ENCODE assay signal across 8 cellular contexts in genomic region chr17:82019905-82020873, GRCh38. TPM values are rescaled to one million over a fixed set of nuclear protein-coding genes. Genes with fewer than 3 reads are reported as not detected.
DNase-seq lines count a peak whose midpoint lies in the region; ATAC-seq and TF ChIP-seq lines count a peak whose summit lies in the region.

No MANE protein-coding gene starts in this region.

- intact Hi-C loops in CD4-positive, alpha-beta memory T cell (cut with micrococcal nuclease), result loop anchor here (5.0 kb wide), 3 partner anchors 77 to 182 kb away; partner anchors contain the start of genes FASN and P4HB

- peaks cover 28% of the 10 kb centered on the region for H3K4me1 ChIP-seq in CD4-positive, alpha-beta memory T cell (ENCODE audit: insufficient read depth, low read length)

- H3K27ac Mint-ChIP-seq in CD4-positive, alpha-beta memory T cell, result peak overlapping the region in 1 of 7 donors; percentile 7
- no peak overlapping the region for H3K27ac Mint-ChIP-seq in activated naive CD8-positive, alpha-beta T cell treated with anti-CD3 and anti-CD28 coated beads for 36 hours

- DNase-seq in CD4-positive, alpha-beta memory T cell, result peak; percentile 43 to 56 (median 55)
- DNase-seq in SW480 (ENCODE audit: low spot score) (peak; percentile 82), iPS-NIHi11 (ENCODE audit: low spot score) (peak; percentile 88)
- peak; percentile 78 for DNase-seq in activated naive CD8-positive, alpha-beta T cell treated with anti-CD3 and anti-CD28 coated beads for 36 hours
- DNase-seq in stimulated activated CD4-positive, alpha-beta T cell treated with anti-CD3 and anti-CD28 coated beads, TNF-alpha, amount 100 ng/mL, for 48 hours (ENCODE audit: low read depth in 3 of 3), result peak; percentile 52 to 65 (median 54)

- no peaks in the 10 kb centered on the region for H3K9me3 Mint-ChIP-seq in CD4-positive, alpha-beta memory T cell
- no peaks in the 10 kb centered on the region for H3K9me3 Mint-ChIP-seq in activated naive CD8-positive, alpha-beta T cell treated with anti-CD3 and anti-CD28 coated beads for 36 hours

- no peaks in the 10 kb centered on the region for H3K36me3 ChIP-seq in CD4-positive, alpha-beta memory T cell (ENCODE audit: insufficient read depth, low read length)

- H3K27me3 ChIP-seq in CD4-positive, alpha-beta memory T cell (ENCODE audit: insufficient read depth, low read length), result no peaks in the 10 kb centered on the region

- H3K27me3 Mint-ChIP-seq in CD4-positive, alpha-beta memory T cell, result no peaks in the 10 kb centered on the region
- no peaks in the 10 kb centered on the region for H3K27me3 Mint-ChIP-seq in activated naive CD8-positive, alpha-beta T cell treated with anti-CD3 and anti-CD28 coated beads for 36 hours

- no peak for ATAC-seq in HG02588 (IDR thresholded peaks at IDR 0.05; ENCODE audit: unreplicated experiment)
- no peak for ATAC-seq in HG02840 (IDR thresholded peaks at IDR 0.05; ENCODE audit: low FRiP score, unreplicated experiment)

- CTCF ChIA-PET in CD4-positive, alpha-beta memory T cell (lab: Charles Lee; ENCODE audit: partially characterized antibody), result interaction anchor here (0.9 to 7.5 kb wide), 13 partner anchors 10 to 107 kb away, joined by 3 to 81 read pairs (median 5); partner anchors contain the start of genes ASPSCR1, DCXR and NOTUM

- H3K9me3 ChIP-seq in CD4-positive, alpha-beta memory T cell (ENCODE audit: control insufficient read depth in 1 of 2, low read length in 2 of 2), result no peaks in the 10 kb centered on the region

- no peak for TF ChIP-seq EP300 in Ishikawa (IDR thresholded peaks at IDR 0.05; ENCODE audit: borderline replicate concordance)

- no peak overlapping the region for H3K4me3 ChIP-seq in CD4-positive, alpha-beta memory T cell (ENCODE audit: low read length in 2 of 2)

- POLR2A ChIA-PET in CD4-positive, alpha-beta memory T cell (lab: Charles Lee; ENCODE audit: partially characterized antibody), result interaction anchor here (0.6 to 5.1 kb wide), 9 partner anchors 10 to 149 kb away, joined by 3 to 57 read pairs (median 7); partner anchors contain the start of genes ARHGDIA, DCXR, NOTUM and RAC3

- TF ChIP-seq RAD21 in Ishikawa (IDR thresholded peaks at IDR 0.05; ENCODE audit: low read depth), result peak; percentile 59

- peaks cover 3% of the 10 kb centered on the region in 2 donors for H3K36me3 Mint-ChIP-seq in CD4-positive, alpha-beta memory T cell
- H3K36me3 Mint-ChIP-seq in activated naive CD8-positive, alpha-beta T cell treated with anti-CD3 and anti-CD28 coated beads for 36 hours, result no peaks in the 10 kb centered on the region

- H3K27ac ChIP-seq in CD4-positive, alpha-beta memory T cell (ENCODE audit: low read depth, low read length), result no peak overlapping the region

- H3K4me1 Mint-ChIP-seq in CD4-positive, alpha-beta memory T cell, result peaks cover 3 to 27% (median 17%) of the 10 kb centered on the region in 4 donors
- peaks cover 11% of the 10 kb centered on the region for H3K4me1 Mint-ChIP-seq in activated naive CD8-positive, alpha-beta T cell treated with anti-CD3 and anti-CD28 coated beads for 36 hours

- peak overlapping the region in 1 of 8 donors; percentile 30 for H3K4me3 Mint-ChIP-seq in CD4-positive, alpha-beta memory T cell
- H3K4me3 Mint-ChIP-seq in activated naive CD8-positive, alpha-beta T cell treated with anti-CD3 and anti-CD28 coated beads for 36 hours, result peak overlapping the region; percentile 22

TF ChIP-seq in Ishikawa, 13 proteins besides CTCF, POLR2A, EP300 and RAD21:
- TF ChIP-seq EGR1 (IDR thresholded peaks at IDR 0.05) (0 out of 2 replicates have a peak, but pooled peaks have one; percentile 15), NFIC (IDR thresholded peaks at IDR 0.05) (no peak)
- TF ChIP-seq, protein P1, sequence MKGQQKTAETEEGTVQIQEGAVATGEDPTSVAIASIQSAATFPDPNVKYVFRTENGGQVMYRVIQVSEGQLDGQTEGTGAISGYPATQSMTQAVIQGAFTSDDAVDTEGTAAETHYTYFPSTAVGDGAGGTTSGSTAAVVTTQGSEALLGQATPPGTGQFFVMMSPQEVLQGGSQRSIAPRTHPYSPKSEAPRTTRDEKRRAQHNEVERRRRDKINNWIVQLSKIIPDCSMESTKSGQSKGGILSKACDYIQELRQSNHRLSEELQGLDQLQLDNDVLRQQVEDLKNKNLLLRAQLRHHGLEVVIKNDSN (IDR thresholded peaks at IDR 0.05), result no peak

RNA-seq across cellular contexts. Expression of gene CENPX, which starts 2.5 kb away (rescaled TPM):
- total RNA-seq in CD4-positive, alpha-beta memory T cell, result 10 to 100 TPM; 33.4 to 35.4 TPM
- polyA plus RNA-seq in CD4-positive, alpha-beta memory T cell, result 10 to 100 TPM; 37.9 to 70.8 TPM
- total RNA-seq in activated naive CD8-positive, alpha-beta T cell treated with anti-CD3 and anti-CD28 coated beads for 36 hours, result 100 to 1,000 TPM; 119 to 131 TPM

RNA-seq across cellular contexts. Expression of gene LRRC45, which starts 2.9 kb away (rescaled TPM):
- 10 to 100 TPM; 18.0 to 18.7 TPM for total RNA-seq in CD4-positive, alpha-beta memory T cell
- 1 to 10 TPM; 5.7 to 8.2 TPM for polyA plus RNA-seq in CD4-positive, alpha-beta memory T cell
- 10 to 100 TPM; 16.5 to 17.3 TPM for total RNA-seq in activated naive CD8-positive, alpha-beta T cell treated with anti-CD3 and anti-CD28 coated beads for 36 hours

RNA-seq across cellular contexts. Expression of gene RAC3, which starts 11.3 kb away (rescaled TPM):
- 1 to 10 TPM in 1 of 2 experiments, under 1 TPM in 1; 0.86 to 2.3 TPM for total RNA-seq in CD4-positive, alpha-beta memory T cell
- polyA plus RNA-seq in CD4-positive, alpha-beta memory T cell, result under 1 TPM in 1 of 2 donors, not detected in 1; 0.44 TPM
- total RNA-seq in activated naive CD8-positive, alpha-beta T cell treated with anti-CD3 and anti-CD28 coated beads for 36 hours, result 1 to 10 TPM; 4.7 to 5.1 TPM

RNA-seq across cellular contexts. Expression of gene DCXR, which starts 17.3 kb away (rescaled TPM):
- total RNA-seq in CD4-positive, alpha-beta memory T cell, result 10 to 100 TPM; 65.9 to 68.2 TPM
- polyA plus RNA-seq in CD4-positive, alpha-beta memory T cell, result 100 to 1,000 TPM; 118 to 164 TPM
- total RNA-seq in activated naive CD8-positive, alpha-beta T cell treated with anti-CD3 and anti-CD28 coated beads for 36 hours, result 100 to 1,000 TPM in 1 of 2 experiments, 10 to 100 TPM in 1; 93.3 to 104 TPM

RNA-seq across cellular contexts. Expression of gene RFNG, which starts 31.4 kb away (rescaled TPM):
- total RNA-seq in CD4-positive, alpha-beta memory T cell, result 10 to 100 TPM; 37.6 to 44.0 TPM
- polyA plus RNA-seq in CD4-positive, alpha-beta memory T cell, result 1 to 10 TPM; 6.2 to 8.2 TPM
- 10 to 100 TPM; 13.9 to 14.5 TPM for total RNA-seq in activated naive CD8-positive, alpha-beta T cell treated with anti-CD3 and anti-CD28 coated beads for 36 hours
